Comparison of ENCODE assay signal across 1 cellular context in genomic region chr1:109668123-109668800, GRCh38.
A peak's percentile ranks its signal among the peaks of the same experiment; 100 is the strongest.
TF ChIP-seq lines count a peak whose summit lies in the region.

No MANE protein-coding gene starts in this region.

TF ChIP-seq in K562, 482 proteins besides CTCF, POLR2A, EP300 and RAD21:
- no peak for TF ChIP-seq ZNF77 (CRISPR knock-in tag; IDR thresholded peaks at IDR 0.05)
- no peak for TF ChIP-seq YY1 (IDR thresholded peaks at IDR 0.05; ENCODE audit: borderline replicate concordance in 1 of 3, control insufficient read depth in 1 of 3, extremely low read depth in 1 of 3, insufficient read depth in 3 of 3, insufficient read length in 1 of 3, insufficient replicate concordance in 2 of 3, low read depth in 1 of 3, low read length in 2 of 3)
- TF ChIP-seq NRF1 (conservative IDR thresholded peaks at IDR 0.05 in 1 of 2, IDR thresholded peaks at IDR 0.05 in 1 of 2): 0 out of 4 replicates have a peak, but pooled peaks of 1 of the 2 experiments have one; percentile 1
- no peak for TF ChIP-seq HINFP (tag; conservative IDR thresholded peaks at IDR 0.05; ENCODE audit: low read depth)
- TF ChIP-seq CBX2 (IDR thresholded peaks at IDR 0.05; ENCODE audit: insufficient read depth, low read length, poor library complexity, severe bottlenecking): no peak
- TF ChIP-seq ZKSCAN3 (CRISPR knock-in tag; IDR thresholded peaks at IDR 0.05): no peak
- TF ChIP-seq RBM34 (IDR thresholded peaks at IDR 0.05; ENCODE audit: borderline replicate concordance, insufficient read depth, low read length): no peak
- TF ChIP-seq ZNF707 (CRISPR knock-in tag; conservative IDR thresholded peaks at IDR 0.05): no peak
- 0 out of 2 replicates have a peak, but pooled peaks have one; percentile 0 for TF ChIP-seq CREM (IDR thresholded peaks at IDR 0.05; ENCODE audit: low read depth)
- TF ChIP-seq CTCFL (IDR thresholded peaks at IDR 0.05; ENCODE audit: borderline replicate concordance, insufficient read depth, low read depth, low read length, poor library complexity, severe bottlenecking): no peak
- no peak for TF ChIP-seq DDX20 (tag; IDR thresholded peaks at IDR 0.05; ENCODE audit: low read depth)
- no peak for TF ChIP-seq TAF1 (IDR thresholded peaks at IDR 0.05; ENCODE audit: control insufficient read depth, extremely low read depth, insufficient read depth, low read length, severe bottlenecking)
- TF ChIP-seq PHB (CRISPR knock-in tag; IDR thresholded peaks at IDR 0.05): no peak
- no peak for TF ChIP-seq DNMT1 (IDR thresholded peaks at IDR 0.05)
- TF ChIP-seq BHLHE40 (IDR thresholded peaks at IDR 0.05; ENCODE audit: low read length): no peak
- TF ChIP-seq YBX1 (IDR thresholded peaks at IDR 0.05): no peak
- TF ChIP-seq VEZF1 (CRISPR knock-in tag; IDR thresholded peaks at IDR 0.05): 0 out of 2 replicates have a peak, but pooled peaks have one; percentile 9
- no peak for TF ChIP-seq SOX6 (IDR thresholded peaks at IDR 0.05)
- no peak for TF ChIP-seq POLR2AphosphoS5 (IDR thresholded peaks at IDR 0.05; ENCODE audit: control insufficient read depth, insufficient read depth, low read depth, low read length)
- no peak for TF ChIP-seq ZNF253 (CRISPR knock-in tag; conservative IDR thresholded peaks at IDR 0.05)
- TF ChIP-seq ZFX (CRISPR knock-in tag; IDR thresholded peaks at IDR 0.05): 0 out of 2 replicates have a peak, but pooled peaks have one; percentile 7
- peak; percentile 22; the same call in 1 of the 2 replicates for TF ChIP-seq PHF8 (IDR thresholded peaks at IDR 0.05; ENCODE audit: borderline replicate concordance, low read length)
- no peak for TF ChIP-seq POLR3A (IDR thresholded peaks at IDR 0.05; ENCODE audit: borderline replicate concordance, extremely low read depth, insufficient read depth, insufficient read length)
